ENCODE assay signal across 1 cellular context in the genomic region with DNA sequence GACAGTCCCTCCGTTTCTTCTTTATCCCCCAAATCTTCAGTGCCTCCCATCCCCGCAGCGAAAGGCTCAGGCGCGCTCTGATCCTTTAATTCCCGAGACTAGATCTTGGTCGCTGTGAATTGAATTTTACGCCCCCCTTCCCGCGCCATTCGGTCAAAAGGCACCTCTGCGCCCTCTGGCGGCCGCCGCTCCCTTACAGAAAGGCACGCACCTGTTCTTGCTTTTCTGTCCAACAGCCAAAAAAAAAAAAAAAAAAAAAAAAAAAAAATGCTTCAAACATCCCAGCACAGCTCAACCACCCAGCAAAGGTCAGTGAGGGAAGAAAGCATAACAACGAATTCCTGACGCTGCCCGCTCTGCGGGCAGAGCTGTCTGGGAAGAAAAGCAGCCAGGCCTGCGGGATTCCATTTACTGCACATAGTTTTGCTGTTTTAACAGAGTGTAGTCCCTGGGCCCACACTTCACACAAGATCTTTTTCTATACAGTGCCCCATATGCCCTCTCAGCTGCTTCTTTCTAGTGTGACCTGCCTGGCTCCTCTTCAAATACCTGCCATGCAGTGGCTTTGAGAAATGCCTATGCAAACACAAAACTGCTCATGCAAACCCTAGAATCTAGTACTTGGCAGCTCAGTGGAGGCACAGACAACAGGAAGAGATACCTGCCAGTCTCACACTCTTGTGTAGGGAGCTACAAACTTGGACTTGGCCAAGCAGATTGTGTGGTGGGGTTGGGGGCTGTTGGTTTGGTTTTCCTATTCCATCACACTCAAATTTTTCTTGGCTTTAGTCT.
TF ChIP-seq lines count a peak whose summit lies in the region.

No MANE protein-coding gene starts in this region.

TF ChIP-seq in HCT116, 20 proteins besides CTCF, POLR2A, EP300 and RAD21 (continued from another document):
- no peak for TF ChIP-seq TCF7L2 (IDR thresholded peaks at IDR 0.05; ENCODE audit: borderline replicate concordance, extremely low read depth, insufficient read depth, insufficient read length)
- TF ChIP-seq FOSL1 (IDR thresholded peaks at IDR 0.05; ENCODE audit: low read depth): no peak
- peak; percentile 48 for TF ChIP-seq POLR2AphosphoS5 (IDR thresholded peaks at IDR 0.05; ENCODE audit: low read depth, low read length)
- TF ChIP-seq, protein P1, sequence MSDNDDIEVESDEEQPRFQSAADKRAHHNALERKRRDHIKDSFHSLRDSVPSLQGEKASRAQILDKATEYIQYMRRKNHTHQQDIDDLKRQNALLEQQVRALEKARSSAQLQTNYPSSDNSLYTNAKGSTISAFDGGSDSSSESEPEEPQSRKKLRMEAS (IDR thresholded peaks at IDR 0.05): peak; percentile 52; the same call in 1 of the 2 replicates
